In genomic region chr16:67963325-67964321, GRCh38 we compare ENCODE assay signal across 14 cellular contexts. TPM values are rescaled to one million over a fixed set of nuclear protein-coding genes. Genes with fewer than 3 reads are reported as not detected.
A peak's percentile ranks its signal among the peaks of the same experiment; 100 is the strongest.
DNase-seq lines count a peak whose midpoint lies in the region; ATAC-seq, FAIRE-seq and TF ChIP-seq lines count a peak whose summit lies in the region.
"Had no signal": no experiment of that assay in that cellular context is flagged by ENCODE, and none has a peak within 500 bp of the region (broad histone marks: within the 10 kb centered on the region; RNA-seq: fewer than 3 reads in every experiment).

No MANE protein-coding gene starts in this region.

- no peak overlapping the region for H2BK120ac ChIP-seq in IMR-90 (ENCODE audit: low read depth, low read length)

- H3K4ac ChIP-seq in IMR-90 (ENCODE audit: low read depth, low read length): no peak overlapping the region

- H3K9me3 Mint-ChIP-seq in chondrocyte (ENCODE audit: low read depth): no peaks in the 10 kb centered on the region
- H3K9me3 Mint-ChIP-seq: activated T-helper 2 cell treated with anti-CD3 and anti-CD28 coated beads, Interferon-gamma antibody, Interleukin-2, Interleukin-4, amounts not matched to agents 10 μg/mL and 5 μg/mL and 100 μg/mL, durations not matched to agents 14 hours and 24 hours and 36 hours; CD8-positive, alpha-beta T cell; stimulated activated naive CD8-positive, alpha-beta T cell treated with anti-CD3 and anti-CD28 coated beads, Interleukin-15, Interleukin-2, amounts not matched to agents 100 ng/mL and 50 ng/mL, for 24 hours had no signal

- H3K9me1 ChIP-seq in IMR-90 (ENCODE audit: insufficient read depth, low read length) (peaks cover 66% of the 10 kb centered on the region), keratinocyte (ENCODE audit: control insufficient read depth, extremely low read depth, insufficient read depth, low read length) (peaks cover 9% of the 10 kb centered on the region)

- no peak for TF ChIP-seq EP300 in stomach (IDR thresholded peaks at IDR 0.05)

- H3K36me3 Mint-ChIP-seq in chondrocyte (ENCODE audit: low read depth): peaks cover 31% of the 10 kb centered on the region

- no peak overlapping the region for H3K14ac ChIP-seq in IMR-90 (replicated peaks; ENCODE audit: low read depth, low read length)

- intact Hi-C loops in IMR-90 (cut with micrococcal nuclease): loop anchor here (10.0 kb wide), 1 partner anchor 261 kb away; no protein-coding TSS in a partner anchor
- intact Hi-C loops in stomach (cut with DNase I; ENCODE audit: low total_unique reads): no loop called here
- intact Hi-C loops in posterior vena cava (cut with DNase I): no loop called here

- peaks cover 90% of the 10 kb centered on the region for H4K20me1 ChIP-seq in IMR-90 (ENCODE audit: insufficient read depth, low read length)
- H4K20me1 ChIP-seq in keratinocyte (ENCODE audit: control insufficient read depth, extremely low read depth, insufficient read depth, low read length): peaks cover 9% of the 10 kb centered on the region

- POLR2A ChIA-PET in IMR-90 (lab: Charles Lee; ENCODE audit: unreplicated experiment): no interaction called here

- H3K4me1 Mint-ChIP-seq in chondrocyte (ENCODE audit: low read depth): peaks cover 68% of the 10 kb centered on the region

- H3K36me3 ChIP-seq in IMR-90 (ENCODE audit: control insufficient read depth, insufficient read depth, low read length) (peaks cover 59% of the 10 kb centered on the region), keratinocyte (ENCODE audit: control insufficient read depth in 2 of 2, extremely low read depth in 1 of 2, insufficient read depth in 2 of 2, low read length in 2 of 2) (peaks cover 25 to 52% of the 10 kb centered on the region in 2 experiments), stomach (peaks cover 30 to 49% (median 46%) of the 10 kb centered on the region in 4 donors)

- H3K23ac ChIP-seq in IMR-90 (ENCODE audit: low read depth, low read length): no peak overlapping the region

- TF ChIP-seq CTCF in IMR-90 (conservative IDR thresholded peaks at IDR 0.05; ENCODE audit: low read depth, low read length) (no peak), chondrocyte (IDR thresholded peaks at IDR 0.05) (no peak), keratinocyte (optimal IDR thresholded peaks at IDR 0.05 in 1 of 3, IDR thresholded peaks at IDR 0.05 in 1 of 3, conservative IDR thresholded peaks at IDR 0.05 in 1 of 3; ENCODE audit: extremely low read depth in 1 of 3, insufficient read depth in 2 of 3, low read length in 3 of 3) (peak in 1 of 3 experiments; percentile 8), stomach (IDR thresholded peaks at IDR 0.05) (no peak)

- DNase-seq in IMR-90: no peak
- DNase-seq in chondrocyte (ENCODE audit: low spot score): peak; percentile 89
- no peak for DNase-seq in keratinocyte (ENCODE audit: low read depth, low spot score)
- DNase-seq in stomach: peak; percentile 34
- no peak for DNase-seq in NCI-H2171 (lab: John Stamatoyannopoulos, UW)
- DNase-seq in posterior vena cava (ENCODE audit: low spot score): no peak
- no peak for DNase-seq in GF-D8 (lab: John Stamatoyannopoulos, UW)
- DNase-seq: activated CD4-positive, alpha-beta T cell treated with anti-CD3 and anti-CD28 coated beads for 48 hours; CD8-positive, alpha-beta T cell; kidney had no signal

- H3K79me1 ChIP-seq in IMR-90 (ENCODE audit: low read depth in 1 of 2, low read length in 2 of 2): peaks cover 45 to 93% of the 10 kb centered on the region in 2 experiments

- no peak overlapping the region; a peak in 1 of 4 replicates for H4K8ac ChIP-seq in IMR-90 (ENCODE audit: low read depth in 2 of 2, low read length in 2 of 2)

- no peak overlapping the region for H2AK5ac ChIP-seq in IMR-90 (ENCODE audit: low read depth, low read length)

- no peaks in the 10 kb centered on the region for H3K27me3 ChIP-seq in IMR-90 (ENCODE audit: control insufficient read depth, insufficient read depth, low read length)
- no peaks in the 10 kb centered on the region for H3K27me3 ChIP-seq in keratinocyte (ENCODE audit: control insufficient read depth, extremely low read depth, insufficient read depth, low read length)
- no peaks in the 10 kb centered on the region for H3K27me3 ChIP-seq in stomach

- no peak overlapping the region for H3K27ac Mint-ChIP-seq in chondrocyte (ENCODE audit: unreplicated experiment)
- H3K27ac Mint-ChIP-seq: activated T-helper 2 cell treated with anti-CD3 and anti-CD28 coated beads, Interferon-gamma antibody, Interleukin-2, Interleukin-4, amounts not matched to agents 10 μg/mL and 5 μg/mL and 100 μg/mL, durations not matched to agents 14 hours and 24 hours and 36 hours; CD8-positive, alpha-beta T cell; stimulated activated naive CD8-positive, alpha-beta T cell treated with anti-CD3 and anti-CD28 coated beads, Interleukin-15, Interleukin-2, amounts not matched to agents 100 ng/mL and 50 ng/mL, for 24 hours had no signal

- no peak overlapping the region for H3K4me3 Mint-ChIP-seq in chondrocyte (ENCODE audit: unreplicated experiment)
- H3K4me3 Mint-ChIP-seq: CD8-positive, alpha-beta T cell; stimulated activated naive CD8-positive, alpha-beta T cell treated with anti-CD3 and anti-CD28 coated beads, Interleukin-15, Interleukin-2, amounts not matched to agents 100 ng/mL and 50 ng/mL, for 24 hours had no signal

- H3K4me3 ChIP-seq in IMR-90 (ENCODE audit: insufficient read depth, low read depth, low read length): no peak overlapping the region
- H3K4me3 ChIP-seq in keratinocyte (ENCODE audit: control insufficient read depth in 2 of 3, extremely low read depth in 1 of 3, insufficient read depth in 2 of 3, low read depth in 1 of 3, low read length in 3 of 3): no peak overlapping the region
- H3K4me3 ChIP-seq in stomach: no peak overlapping the region

- H2BK15ac ChIP-seq in IMR-90 (ENCODE audit: low read depth, low read length): no peak overlapping the region

- no peaks in the 10 kb centered on the region for H3K27me3 Mint-ChIP-seq in chondrocyte (ENCODE audit: low read depth)
- H3K27me3 Mint-ChIP-seq: stimulated activated naive CD8-positive, alpha-beta T cell treated with anti-CD3 and anti-CD28 coated beads, Interleukin-15, Interleukin-2, amounts not matched to agents 100 ng/mL and 50 ng/mL, for 24 hours had no signal

- dilution Hi-C loops in IMR-90 (cut with HindIII; ENCODE audit: low sequenced_read_pairs, unreplicated experiment) (no loop called here), keratinocyte (cut with MboI; ENCODE audit: extremely low pct_ligation_motif_present, low sequenced_read_pairs) (no loop called here)

- H3K79me2 ChIP-seq in keratinocyte (ENCODE audit: control insufficient read depth, insufficient read depth, low read length): peaks cover 51% of the 10 kb centered on the region

- no peak overlapping the region for H2BK20ac ChIP-seq in IMR-90 (ENCODE audit: low read depth, low read length)

- H4K5ac ChIP-seq in IMR-90 (ENCODE audit: low read depth, low read length): no peak overlapping the region

- H3K56ac ChIP-seq in IMR-90 (ENCODE audit: extremely low read depth, insufficient read depth, low read length): no peak overlapping the region

- H2AK9ac ChIP-seq in IMR-90 (replicated peaks; ENCODE audit: low read depth, low read length, poor library complexity): peak overlapping the region; percentile 51

- H3K9ac ChIP-seq in IMR-90 (ENCODE audit: low read depth, low read length) (no peak overlapping the region), keratinocyte (ENCODE audit: control insufficient read depth, extremely low read depth, insufficient read depth, low read length) (no peak overlapping the region)

- no peak for TF ChIP-seq POLR2A in IMR-90 (IDR thresholded peaks at IDR 0.05; ENCODE audit: low read depth, low read length)
- no peak for TF ChIP-seq POLR2A in stomach (IDR thresholded peaks at IDR 0.05)

- H4K91ac ChIP-seq in IMR-90 (ENCODE audit: insufficient read depth, low read depth, low read length): no peak overlapping the region

- H2AFZ ChIP-seq in IMR-90 (replicated peaks; ENCODE audit: low read length, poor library complexity) (no peak overlapping the region), keratinocyte (ENCODE audit: control insufficient read depth, low read length) (no peak overlapping the region)

- H3K27ac ChIP-seq in IMR-90 (ENCODE audit: insufficient read depth, low read length) (no peak overlapping the region), keratinocyte (ENCODE audit: control insufficient read depth, insufficient read depth, low read length) (no peak overlapping the region), stomach (peak overlapping the region; percentile 25 to 72 (median 46))

- no peak overlapping the region for H3K18ac ChIP-seq in IMR-90 (ENCODE audit: low read depth, low read length)

- ATAC-seq in IMR-90 (ENCODE audit: low read depth): no peak
- ATAC-seq in HG02840 (IDR thresholded peaks at IDR 0.05; ENCODE audit: low FRiP score, unreplicated experiment): no peak
- ATAC-seq: CD8-positive, alpha-beta T cell had no signal

- H3K4me2 ChIP-seq in IMR-90 (ENCODE audit: low read depth, low read length) (no peak overlapping the region), keratinocyte (ENCODE audit: control insufficient read depth, extremely low read depth, insufficient read depth, low read depth, low read length) (peak overlapping the region; percentile 13)

- CTCF ChIA-PET in IMR-90 (lab: Yijun Ruan, JAX): interaction anchor here (0.6 kb wide), 1 partner anchor 105 kb away, joined by 3 read pairs; no protein-coding TSS in a partner anchor

- WGBS in IMR-90 (ENCODE audit: extremely low coverage in 2 of 2, insufficient read length in 1 of 2), 2 experiments: 38% methylated on average over 4 of the region's 34 CpGs; no CpG with 5 or more reads in 1 of the 2 experiments
- WGBS in stomach, 5 donors: 49 to 84% (median 57%) methylated on average over 11 to 34 of the region's 34 CpGs

- H3K4me1 ChIP-seq in IMR-90 (ENCODE audit: control insufficient read depth, insufficient read depth, low read length) (peaks cover 52% of the 10 kb centered on the region), keratinocyte (ENCODE audit: control insufficient read depth, extremely low read depth, insufficient read depth, low read length) (peaks cover 80% of the 10 kb centered on the region), stomach (peaks cover 70 to 90% (median 82%) of the 10 kb centered on the region in 4 donors)

- H3K9me3 ChIP-seq in IMR-90 (ENCODE audit: control insufficient read depth, insufficient read depth, low read length): no peaks in the 10 kb centered on the region
- no peaks in the 10 kb centered on the region for H3K9me3 ChIP-seq in keratinocyte (ENCODE audit: control insufficient read depth, low read depth, low read length)
- no peaks in the 10 kb centered on the region for H3K9me3 ChIP-seq in stomach

- no TSS peak for BruUV-seq in IMR-90 (replicated peaks; lab: Mats Ljungman, UMichigan)

- no peak for FAIRE-seq in keratinocyte (lab: Jason Lieb, UNC)
- FAIRE-seq: bronchial epithelial cell, kidney had no signal

- in situ Hi-C loops in IMR-90 (cut with MboI; ENCODE audit: low sequenced_read_pairs): no loop called here

- H2BK5ac ChIP-seq in IMR-90 (ENCODE audit: low read depth, low read length, poor library complexity, severe bottlenecking): no peak overlapping the region

- TF ChIP-seq RAD21 in IMR-90 (IDR thresholded peaks at IDR 0.05; ENCODE audit: low read length): no peak

RNA-seq across cellular contexts. Expression of gene SLC12A4, which starts 4.8 kb away (rescaled TPM):
- total RNA-seq in IMR-90 (2012; rRNA removed) (36.4 and 36.6 TPM in 2 replicates), chondrocyte (117 to 138 TPM (median 132 TPM) in 3 replicates), stomach (100 to 1,000 TPM in 1 of 5 donors, 10 to 100 TPM in 4; 12.7 to 136 (median 25.9) TPM), posterior vena cava (10 to 100 TPM; 82.6 to 90.1 TPM)
- polyA plus RNA-seq in IMR-90 (2012; rRNA removed) (114 and 132 TPM in 2 replicates), keratinocyte (59.3 to 72.2 TPM (median 65.4 TPM) in 3 replicates), stomach (10 to 100 TPM in 2 of 3 donors, 1 to 10 TPM in 1; 5.7 to 19.8 (median 16.2) TPM)
- 47.5 and 51.1 TPM in 2 replicates for polyA plus RNA-seq in IMR-90 (2012; cell fraction: cytosol; rRNA removed)
- 281 and 488 TPM in 2 replicates for polyA plus RNA-seq in IMR-90 (2012; cell fraction: nucleus; rRNA removed; ENCODE audit: low replicate concordance)
- 15.4 TPM for polyA plus RNA-seq in keratinocyte (2011; ENCODE audit: low read depth)
- 26.3 and 51.8 TPM in 2 replicates for polyA plus RNA-seq in keratinocyte (2011; cell fraction: cytosol; rRNA removed)
- polyA plus RNA-seq in keratinocyte (2011; cell fraction: nucleus; rRNA removed): 238 and 249 TPM in 2 replicates
- 23.5 and 63.9 TPM in 2 replicates for polyA plus RNA-seq in keratinocyte (2012; ENCODE audit: low replicate concordance)
- polyA minus RNA-seq in keratinocyte: 89.8 to 274 TPM (median 108 TPM) in 3 replicates
- polyA minus RNA-seq in keratinocyte (2011; cell fraction: cytosol; rRNA and poly(A)+ RNA removed): 76.4 TPM
- 118 and 142 TPM in 2 replicates for polyA minus RNA-seq in keratinocyte (2011; cell fraction: nucleus; rRNA and poly(A)+ RNA removed)

RNA-seq across cellular contexts. Expression of gene DPEP3, which starts 16.7 kb away (rescaled TPM):
- total RNA-seq in IMR-90 (2012; rRNA removed): not detected in 2 replicates
- not detected in 2 replicates for polyA plus RNA-seq in IMR-90 (2012; rRNA removed)
- polyA plus RNA-seq in IMR-90 (2012; cell fraction: cytosol; rRNA removed): not detected in 2 replicates
- not detected in 2 replicates for polyA plus RNA-seq in IMR-90 (2012; cell fraction: nucleus; rRNA removed; ENCODE audit: low replicate concordance)
- total RNA-seq in chondrocyte: not detected in 3 replicates
- 0.04 TPM in 1 of 3 replicates, not detected in the others for polyA plus RNA-seq in keratinocyte
- not detected for polyA plus RNA-seq in keratinocyte (2011; ENCODE audit: low read depth)
- not detected in 2 replicates for polyA plus RNA-seq in keratinocyte (2011; cell fraction: cytosol; rRNA removed)
- polyA plus RNA-seq in keratinocyte (2011; cell fraction: nucleus; rRNA removed): not detected in 2 replicates
- not detected in 2 replicates for polyA plus RNA-seq in keratinocyte (2012; ENCODE audit: low replicate concordance)
- not detected in 3 replicates for polyA minus RNA-seq in keratinocyte
- polyA minus RNA-seq in keratinocyte (2011; cell fraction: cytosol; rRNA and poly(A)+ RNA removed): not detected
- polyA minus RNA-seq in keratinocyte (2011; cell fraction: nucleus; rRNA and poly(A)+ RNA removed): not detected in 2 replicates
- not detected for total RNA-seq in stomach
- not detected for polyA plus RNA-seq in stomach
- total RNA-seq in posterior vena cava: not detected
- total RNA-seq: activated T-helper 2 cell treated with anti-CD3 and anti-CD28 coated beads, Interferon-gamma antibody, Interleukin-2, Interleukin-4, amounts not matched to agents 10 μg/mL and 5 μg/mL and 100 μg/mL, durations not matched to agents 14 hours and 24 hours and 36 hours; bronchial epithelial cell had no signal

RNA-seq across cellular contexts. Expression of gene LCAT, which starts 19.7 kb away (rescaled TPM):
- total RNA-seq in IMR-90 (2012; rRNA removed) (1.4 and 1.7 TPM in 2 replicates), chondrocyte (35.8 to 43.1 TPM (median 38.2 TPM) in 3 replicates), stomach (10 to 100 TPM; 10.1 to 20.1 (median 12.8) TPM), posterior vena cava (10 to 100 TPM; 19.2 to 29.8 TPM)
- polyA plus RNA-seq in IMR-90 (2012; rRNA removed) (18.8 and 22.5 TPM in 2 replicates), keratinocyte (6.5 to 11.6 TPM (median 10.5 TPM) in 3 replicates), stomach (10 to 100 TPM; 18.6 to 20.7 (median 19.2) TPM)
- 6.5 and 10.4 TPM in 2 replicates for polyA plus RNA-seq in IMR-90 (2012; cell fraction: cytosol; rRNA removed)
- 143 and 421 TPM in 2 replicates for polyA plus RNA-seq in IMR-90 (2012; cell fraction: nucleus; rRNA removed; ENCODE audit: low replicate concordance)
- 4.2 TPM for polyA plus RNA-seq in keratinocyte (2011; ENCODE audit: low read depth)
- 2.1 and 3.0 TPM in 2 replicates for polyA plus RNA-seq in keratinocyte (2011; cell fraction: cytosol; rRNA removed)
- polyA plus RNA-seq in keratinocyte (2011; cell fraction: nucleus; rRNA removed): 35.7 and 48.0 TPM in 2 replicates
- 10.6 and 14.2 TPM in 2 replicates for polyA plus RNA-seq in keratinocyte (2012; ENCODE audit: low replicate concordance)
- polyA minus RNA-seq in keratinocyte: 6.0 to 16.2 TPM (median 9.5 TPM) in 3 replicates
- 7.1 TPM for polyA minus RNA-seq in keratinocyte (2011; cell fraction: cytosol; rRNA and poly(A)+ RNA removed)
- polyA minus RNA-seq in keratinocyte (2011; cell fraction: nucleus; rRNA and poly(A)+ RNA removed): 10.6 and 10.7 TPM in 2 replicates

RNA-seq across cellular contexts. Expression of gene PSMB10, which starts 27.0 kb away (rescaled TPM):
- 25.6 and 28.7 TPM in 2 replicates for total RNA-seq in IMR-90 (2012; rRNA removed)
- polyA plus RNA-seq in IMR-90 (2012; rRNA removed): 36.7 and 50.5 TPM in 2 replicates
- 69.8 and 71.1 TPM in 2 replicates for polyA plus RNA-seq in IMR-90 (2012; cell fraction: cytosol; rRNA removed)
- 27.2 and 55.0 TPM in 2 replicates for polyA plus RNA-seq in IMR-90 (2012; cell fraction: nucleus; rRNA removed; ENCODE audit: low replicate concordance)
- 30.1 to 43.2 TPM (median 33.9 TPM) in 3 replicates for total RNA-seq in chondrocyte
- polyA plus RNA-seq in keratinocyte: 9.3 to 19.7 TPM (median 11.1 TPM) in 3 replicates
- polyA plus RNA-seq in keratinocyte (2011; ENCODE audit: low read depth): 3.0 TPM
- polyA plus RNA-seq in keratinocyte (2011; cell fraction: cytosol; rRNA removed): 5.1 and 17.8 TPM in 2 replicates
- polyA plus RNA-seq in keratinocyte (2011; cell fraction: nucleus; rRNA removed): 6.2 and 8.4 TPM in 2 replicates
- 17.5 and 40.2 TPM in 2 replicates for polyA plus RNA-seq in keratinocyte (2012; ENCODE audit: low replicate concordance)
- polyA minus RNA-seq in keratinocyte: 6.0 to 8.4 TPM (median 6.8 TPM) in 3 replicates
- polyA minus RNA-seq in keratinocyte (2011; cell fraction: cytosol; rRNA and poly(A)+ RNA removed): 26.1 TPM
- 5.0 and 6.3 TPM in 2 replicates for polyA minus RNA-seq in keratinocyte (2011; cell fraction: nucleus; rRNA and poly(A)+ RNA removed)
- total RNA-seq in stomach: 10 to 100 TPM; 22.8 to 85.8 (median 52.5) TPM
- 100 to 1,000 TPM; 128 to 205 (median 134) TPM for polyA plus RNA-seq in stomach
- 10 to 100 TPM; 30.4 to 31.8 TPM for total RNA-seq in posterior vena cava

RNA-seq across cellular contexts. Expression of gene CTRL, which starts 32.0 kb away (rescaled TPM):
- 0.18 and 0.28 TPM in 2 replicates for total RNA-seq in IMR-90 (2012; rRNA removed)
- 0.89 and 1.1 TPM in 2 replicates for polyA plus RNA-seq in IMR-90 (2012; rRNA removed)
- 0.49 and 1.1 TPM in 2 replicates for polyA plus RNA-seq in IMR-90 (2012; cell fraction: cytosol; rRNA removed)
- polyA plus RNA-seq in IMR-90 (2012; cell fraction: nucleus; rRNA removed; ENCODE audit: low replicate concordance): 5.0 and 13.4 TPM in 2 replicates
- not detected in 3 replicates for total RNA-seq in chondrocyte
- 0.10 to 0.46 TPM (median 0.33 TPM) in 3 replicates for polyA plus RNA-seq in keratinocyte
- 0.29 TPM for polyA plus RNA-seq in keratinocyte (2011; ENCODE audit: low read depth)
- 0.17 TPM in 1 of 2 replicates, not detected in the other for polyA plus RNA-seq in keratinocyte (2011; cell fraction: cytosol; rRNA removed)
- 0.73 and 1.3 TPM in 2 replicates for polyA plus RNA-seq in keratinocyte (2011; cell fraction: nucleus; rRNA removed)
- polyA plus RNA-seq in keratinocyte (2012; ENCODE audit: low replicate concordance): 0.39 and 0.62 TPM in 2 replicates
- polyA minus RNA-seq in keratinocyte: 0.26 TPM in 1 of 3 replicates, not detected in the others
- polyA minus RNA-seq in keratinocyte (2011; cell fraction: cytosol; rRNA and poly(A)+ RNA removed): not detected
- polyA minus RNA-seq in keratinocyte (2011; cell fraction: nucleus; rRNA and poly(A)+ RNA removed): 0.70 TPM in 1 of 2 replicates, not detected in the other
- 10 to 100 TPM in 1 of 5 donors, 1 to 10 TPM in 2, under 1 TPM in 1, not detected in 1; 0.37 to 11.0 (median 4.0) TPM for total RNA-seq in stomach
- polyA plus RNA-seq in stomach: 1 to 10 TPM in 2 of 3 donors, under 1 TPM in 1; 0.62 to 2.1 (median 1.3) TPM
- 1 to 10 TPM; 1.1 to 1.2 TPM for total RNA-seq in posterior vena cava

Comparison
In these comparisons a context has a peak if more than half of its experiments do, and no peak if none do; other contexts are left out.
1. DNase-seq: peak in chondrocyte (single experiment) and stomach (single experiment); none in IMR-90 (single experiment), keratinocyte (single experiment), NCI-H2171 (single experiment), posterior vena cava (single experiment) and GF-D8 (single experiment).
2. H3K27ac ChIP-seq: peak in stomach (5 of 5); none in IMR-90 (single experiment) and keratinocyte (single experiment).